15 cellular contexts compared by ENCODE assay signal in the genomic region with DNA sequence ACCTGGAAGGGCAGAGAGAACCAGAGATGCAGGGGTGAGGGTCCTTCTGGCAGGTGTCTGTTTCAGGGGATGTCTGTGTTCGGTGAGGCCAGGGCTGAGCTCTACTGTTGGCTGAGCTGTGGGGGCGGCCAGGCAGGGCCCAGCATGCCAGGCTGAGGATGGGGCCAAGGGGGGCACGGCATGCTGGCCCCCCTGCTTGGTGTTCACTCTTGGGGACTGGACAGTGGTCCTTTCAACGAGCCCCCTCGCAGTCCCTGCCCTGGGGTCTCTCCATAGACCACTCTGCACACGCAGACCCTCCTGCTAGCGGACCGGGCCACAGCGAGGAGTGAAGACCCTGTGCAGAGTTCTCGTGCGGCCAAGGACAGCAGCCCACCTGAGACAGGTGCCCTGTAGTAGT. TPM values are rescaled to one million over a fixed set of nuclear protein-coding genes. Genes with fewer than 3 reads are reported as not detected.
DNase-seq lines count a peak whose midpoint lies in the region; ATAC-seq and TF ChIP-seq lines count a peak whose summit lies in the region.
"Had no signal": no experiment of that assay in that cellular context is flagged by ENCODE, and none has a peak within 500 bp of the region (broad histone marks: within the 10 kb centered on the region; RNA-seq: fewer than 3 reads in every experiment).

No MANE protein-coding gene starts in this region.

- H2AFZ ChIP-seq in H9 (ENCODE audit: low read length) = no peak overlapping the region
- H2AFZ ChIP-seq in neural progenitor cell (replicated peaks) = no peak overlapping the region

- H3K27me3 ChIP-seq in H9 (ENCODE audit: insufficient read depth, low read length) = no peaks in the 10 kb centered on the region
- no peaks in the 10 kb centered on the region for H3K27me3 ChIP-seq in neural progenitor cell
- H3K27me3 ChIP-seq: BE2C had no signal

- H3K36me3 ChIP-seq in neural progenitor cell = no peaks in the 10 kb centered on the region
- H3K36me3 ChIP-seq: BE2C, HAP-1 had no signal

- no peak overlapping the region for H3K18ac ChIP-seq in H9 (ENCODE audit: insufficient read length, low read depth, low read length)

- peaks cover 2% of the 10 kb centered on the region for H3K23me2 ChIP-seq in H9 (ENCODE audit: insufficient read length, low read depth, low read length, poor library complexity, severe bottlenecking)

- H3F3A ChIP-seq in neural progenitor cell (ENCODE audit: low read depth) = no peaks in the 10 kb centered on the region

- H3K79me2 ChIP-seq in H9 (ENCODE audit: insufficient read depth, low read length) = no peaks in the 10 kb centered on the region
- no peaks in the 10 kb centered on the region for H3K79me2 ChIP-seq in neural progenitor cell (ENCODE audit: low read depth)

- H2BK20ac ChIP-seq in H9 (ENCODE audit: low read depth, low read length, poor library complexity, severe bottlenecking) = no peak overlapping the region

- H3K36me3 Mint-ChIP-seq in H9 (ENCODE audit: insufficient read depth in 1 of 3, low read depth in 3 of 3) (no peaks in the 10 kb centered on the region), WTC11 (no peaks in the 10 kb centered on the region), neural progenitor cell (no peaks in the 10 kb centered on the region)
- H3K36me3 Mint-ChIP-seq: CD14-positive monocyte; CD4-positive, alpha-beta memory T cell had no signal

- ATAC-seq in WTC11 (no peak), GM19324 (IDR thresholded peaks at IDR 0.05; ENCODE audit: low FRiP score, unreplicated experiment) (no peak)

- H3K4ac ChIP-seq in H9 (ENCODE audit: low read depth, low read length) = no peak overlapping the region

- DNase-seq in H9 (no peak), WTC11 (ENCODE audit: low spot score) (no peak), neural progenitor cell (ENCODE audit: low spot score) (no peak), SK-N-DZ (ENCODE audit: low spot score) (no peak), COLO829 (ENCODE audit: low spot score) (no peak)
- DNase-seq: ACHN, BE2C, Calu3, DMS79 treated with DMSO at 0.1 percent for 48 hours, GF-D8 had no signal

- POLR2A ChIA-PET in WTC11 (lab: Charles Lee) = no interaction called here

- H4K20me1 ChIP-seq in H9 (ENCODE audit: control insufficient read depth, insufficient read depth, insufficient read length) (no peaks in the 10 kb centered on the region), neural progenitor cell (ENCODE audit: low read depth) (no peaks in the 10 kb centered on the region)

- no peak overlapping the region for H2AK5ac ChIP-seq in H9 (ENCODE audit: insufficient read length, low read length)

- H3K27me3 Mint-ChIP-seq in H9 (ENCODE audit: low read depth) (peaks cover 7% of the 10 kb centered on the region), WTC11 (ENCODE audit: low read depth) (no peaks in the 10 kb centered on the region), neural progenitor cell (ENCODE audit: insufficient read depth, low read depth) (peaks cover 5% of the 10 kb centered on the region)

- WGBS in H9 (ENCODE audit: extremely low coverage, insufficient read length, low lambda C conversion rate) = no CpG with 5 or more reads among the region's 11 CpGs

- H3K9ac ChIP-seq in H9 (ENCODE audit: extremely low read depth, insufficient read length, low read length) (no peak overlapping the region), neural progenitor cell (no peak overlapping the region)

- no peak overlapping the region for H2BK12ac ChIP-seq in H9 (ENCODE audit: insufficient read length, low read depth, low read length)

- no peak overlapping the region for H3K23ac ChIP-seq in H9 (ENCODE audit: insufficient read length, low read depth, low read length)

- no peaks in the 10 kb centered on the region for H3K79me1 ChIP-seq in H9 (ENCODE audit: insufficient read depth, low read depth, low read length, poor library complexity, severe bottlenecking)

- H3K4me3 Mint-ChIP-seq in H9 (no peak overlapping the region), WTC11 (no peak overlapping the region), neural progenitor cell (no peak overlapping the region)
- H3K4me3 Mint-ChIP-seq: CD14-positive monocyte; CD4-positive, alpha-beta memory T cell had no signal

- H2BK5ac ChIP-seq in H9 (ENCODE audit: insufficient read length, low read length) = no peak overlapping the region

- H3K4me2 ChIP-seq in H9 (ENCODE audit: insufficient read depth, insufficient read length, low read length) (no peak overlapping the region), neural progenitor cell (no peak overlapping the region)

- H3K27ac Mint-ChIP-seq in H9 (peak overlapping the region in 2 of 3 experiments; percentile 40 to 53; a peak in 1 of 7 replicates), WTC11 (peak overlapping the region; percentile 34; the same call in 1 of the 2 replicates), neural progenitor cell (peak overlapping the region; percentile 67)
- H3K27ac Mint-ChIP-seq: CD14-positive monocyte had no signal

- TF ChIP-seq CTCF in H9 (conservative IDR thresholded peaks at IDR 0.05) = no peak
- TF ChIP-seq CTCF in WTC11 (IDR thresholded peaks at IDR 0.05) = no peak
- TF ChIP-seq CTCF in neural progenitor cell (IDR thresholded peaks at IDR 0.05) = no peak

- no peak overlapping the region for H3T11ph ChIP-seq in H9 (ENCODE audit: low read length)

- no peak overlapping the region for H2BK120ac ChIP-seq in H9 (ENCODE audit: low read depth, low read length, poor library complexity, severe bottlenecking)

- no peak overlapping the region for H4K91ac ChIP-seq in H9 (ENCODE audit: insufficient read length, low read depth, low read length)

- H3K56ac ChIP-seq in H9 (ENCODE audit: insufficient read length, low read depth, low read length) = no peak overlapping the region

- no peak overlapping the region for H2BK15ac ChIP-seq in H9 (ENCODE audit: low read depth, low read length)

- H3K4me1 Mint-ChIP-seq in H9 (peaks cover 5 to 6% of the 10 kb centered on the region in 2 experiments), WTC11 (peaks cover 5% of the 10 kb centered on the region; the same call in 1 of the 2 replicates), neural progenitor cell (peaks cover 14% of the 10 kb centered on the region)
- H3K4me1 Mint-ChIP-seq: CD4-positive, alpha-beta memory T cell had no signal

- no peak overlapping the region for H4K8ac ChIP-seq in H9 (replicated peaks; ENCODE audit: insufficient read length, low read depth, low read length)

- no peak overlapping the region for H3K14ac ChIP-seq in H9 (ENCODE audit: insufficient read depth, low read length)

- no peak overlapping the region for H3K4me3 ChIP-seq in neural progenitor cell
- H3K4me3 ChIP-seq: HAP-1 had no signal

- H3K4me1 ChIP-seq in H9 (ENCODE audit: insufficient read depth, low read length) (no peaks in the 10 kb centered on the region), neural progenitor cell (peaks cover 13% of the 10 kb centered on the region)
- H3K4me1 ChIP-seq: HAP-1 had no signal

- H4K5ac ChIP-seq in H9 (ENCODE audit: insufficient read length, low read depth, low read length) = no peak overlapping the region

- CTCF ChIA-PET in WTC11 (lab: Charles Lee) = interaction anchor here (1.0 to 1.4 kb wide), 2 partner anchors 117 to 148 kb away, joined by 3 to 4 read pairs; no protein-coding TSS in a partner anchor

- H3K27ac ChIP-seq in H9 (ENCODE audit: insufficient read length, low read depth, low read length) (no peak overlapping the region), neural progenitor cell (no peak overlapping the region)

- no peaks in the 10 kb centered on the region for H3K9me3 Mint-ChIP-seq in H9
- no peaks in the 10 kb centered on the region for H3K9me3 Mint-ChIP-seq in WTC11
- H3K9me3 Mint-ChIP-seq in neural progenitor cell = no peaks in the 10 kb centered on the region
- H3K9me3 Mint-ChIP-seq: CD4-positive, alpha-beta memory T cell had no signal

- H3K9me3 ChIP-seq in H9 (ENCODE audit: control insufficient read depth, low read depth, low read length) = no peaks in the 10 kb centered on the region
- no peaks in the 10 kb centered on the region for H3K9me3 ChIP-seq in neural progenitor cell (ENCODE audit: low read depth)
- H3K9me3 ChIP-seq: HAP-1 had no signal

TF ChIP-seq in WTC11, 78 proteins besides CTCF, POLR2A, EP300 and RAD21 (continues in another document):
- TF ChIP-seq, protein P1, sequence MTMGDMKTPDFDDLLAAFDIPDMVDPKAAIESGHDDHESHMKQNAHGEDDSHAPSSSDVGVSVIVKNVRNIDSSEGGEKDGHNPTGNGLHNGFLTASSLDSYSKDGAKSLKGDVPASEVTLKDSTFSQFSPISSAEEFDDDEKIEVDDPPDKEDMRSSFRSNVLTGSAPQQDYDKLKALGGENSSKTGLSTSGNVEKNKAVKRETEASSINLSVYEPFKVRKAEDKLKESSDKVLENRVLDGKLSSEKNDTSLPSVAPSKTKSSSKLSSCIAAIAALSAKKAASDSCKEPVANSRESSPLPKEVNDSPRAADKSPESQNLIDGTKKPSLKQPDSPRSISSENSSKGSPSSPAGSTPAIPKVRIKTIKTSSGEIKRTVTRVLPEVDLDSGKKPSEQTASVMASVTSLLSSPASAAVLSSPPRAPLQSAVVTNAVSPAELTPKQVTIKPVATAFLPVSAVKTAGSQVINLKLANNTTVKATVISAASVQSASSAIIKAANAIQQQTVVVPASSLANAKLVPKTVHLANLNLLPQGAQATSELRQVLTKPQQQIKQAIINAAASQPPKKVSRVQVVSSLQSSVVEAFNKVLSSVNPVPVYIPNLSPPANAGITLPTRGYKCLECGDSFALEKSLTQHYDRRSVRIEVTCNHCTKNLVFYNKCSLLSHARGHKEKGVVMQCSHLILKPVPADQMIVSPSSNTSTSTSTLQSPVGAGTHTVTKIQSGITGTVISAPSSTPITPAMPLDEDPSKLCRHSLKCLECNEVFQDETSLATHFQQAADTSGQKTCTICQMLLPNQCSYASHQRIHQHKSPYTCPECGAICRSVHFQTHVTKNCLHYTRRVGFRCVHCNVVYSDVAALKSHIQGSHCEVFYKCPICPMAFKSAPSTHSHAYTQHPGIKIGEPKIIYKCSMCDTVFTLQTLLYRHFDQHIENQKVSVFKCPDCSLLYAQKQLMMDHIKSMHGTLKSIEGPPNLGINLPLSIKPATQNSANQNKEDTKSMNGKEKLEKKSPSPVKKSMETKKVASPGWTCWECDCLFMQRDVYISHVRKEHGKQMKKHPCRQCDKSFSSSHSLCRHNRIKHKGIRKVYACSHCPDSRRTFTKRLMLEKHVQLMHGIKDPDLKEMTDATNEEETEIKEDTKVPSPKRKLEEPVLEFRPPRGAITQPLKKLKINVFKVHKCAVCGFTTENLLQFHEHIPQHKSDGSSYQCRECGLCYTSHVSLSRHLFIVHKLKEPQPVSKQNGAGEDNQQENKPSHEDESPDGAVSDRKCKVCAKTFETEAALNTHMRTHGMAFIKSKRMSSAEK (CRISPR knock-in tag; IDR thresholded peaks at IDR 0.05; ENCODE audit: borderline replicate concordance) = no peak

RNA-seq across cellular contexts. Expression of a gene that starts 56.3 kb away (rescaled TPM):
- total RNA-seq in H9 (2021) = 43.0 and 44.2 TPM in 2 replicates
- total RNA-seq in WTC11 (2021) = 36.4 to 53.4 TPM (median 39.5 TPM) in 3 replicates
- total RNA-seq in neural progenitor cell (ENCODE audit: low replicate concordance) = 6.1 and 40.2 TPM in 2 replicates
- 18.6 and 26.8 TPM in 2 replicates for polyA plus RNA-seq in SK-N-DZ (2014; cell fraction: cytosol; rRNA removed)
- 31.9 and 35.6 TPM in 2 replicates for polyA plus RNA-seq in SK-N-DZ (2014; cell fraction: nucleus; rRNA removed)
- total RNA-seq: HT-29 had no signal
- polyA plus RNA-seq: CD14-positive monocyte had no signal
